15 cellular contexts compared by ENCODE assay signal in the genomic region with DNA sequence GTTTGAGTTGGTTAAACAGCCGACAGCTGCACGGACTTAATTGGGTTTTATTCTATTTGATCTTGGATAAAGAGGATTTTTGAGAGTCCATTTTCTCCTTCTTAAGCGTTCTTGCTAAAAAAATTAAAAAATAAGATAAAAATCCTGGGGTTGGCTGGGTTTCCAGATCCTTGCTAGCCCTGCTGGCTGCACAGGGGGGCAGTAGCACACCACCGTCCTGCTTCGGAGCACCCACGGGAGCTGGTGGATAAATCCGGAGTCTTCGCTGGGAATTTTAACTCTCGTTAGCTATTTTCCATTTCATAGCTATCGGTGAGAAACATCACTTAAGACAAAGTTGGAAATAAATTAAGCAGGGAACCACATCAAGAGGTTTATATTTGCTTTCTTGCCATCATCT.
DNase-seq lines count a peak whose midpoint lies in the region; ATAC-seq and TF ChIP-seq lines count a peak whose summit lies in the region.
"Had no signal": no experiment of that assay in that cellular context is flagged by ENCODE, and none has a peak within 500 bp of the region (broad histone marks: within the 10 kb centered on the region; RNA-seq: fewer than 3 reads in every experiment).

No MANE protein-coding gene starts in this region.

- ATAC-seq in body of pancreas (no peak), right lobe of liver (peak; percentile 61 to 72 (median 66))
- ATAC-seq: left ventricle myocardium superior had no signal

- intact Hi-C loops in body of pancreas (cut with DNase I) (no loop called here), right lobe of liver (cut with DNase I) (no loop called here), posterior vena cava (cut with DNase I) (no loop called here)

- no peaks in the 10 kb centered on the region for H3K4me1 ChIP-seq in body of pancreas
- no peaks in the 10 kb centered on the region for H3K4me1 ChIP-seq in right lobe of liver
- H3K4me1 ChIP-seq: esophagus squamous epithelium, pancreas, Peyer's patch had no signal

- POLR2A ChIA-PET in AG04449 (lab: Yijun Ruan, JAX): no interaction called here

- H3K27me3 ChIP-seq in body of pancreas (no peaks in the 10 kb centered on the region), right lobe of liver (no peaks in the 10 kb centered on the region)
- H3K27me3 ChIP-seq: pancreas, Peyer's patch had no signal

- no peak for DNase-seq in AG04449 (ENCODE audit: low read depth, low spot score)
- DNase-seq in HFF-Myc (ENCODE audit: extremely low read depth, low read depth): no peak
- no peak for DNase-seq in body of pancreas
- peak in 2 of 3 donors; percentile 34 to 53 for DNase-seq in right lobe of liver
- no peak for DNase-seq in posterior vena cava (ENCODE audit: low spot score)
- DNase-seq in NCI-H510A treated with DMSO at 0.1 percent for 48 hours (lab: John Stamatoyannopoulos, UW): no peak
- DNase-seq in NAMALWA (ENCODE audit: low spot score): no peak
- DNase-seq in NCI-H146 (lab: John Stamatoyannopoulos, UW): no peak
- DNase-seq: activated T-cell treated with anti-CD3 and anti-CD28 coated beads, Interleukin-2, amount 50 U/mL, for 1 hour; esophagus squamous epithelium; left ventricle myocardium superior; NCI-H1048; pancreas; Peyer's patch had no signal

- H3K9me3 ChIP-seq in body of pancreas (no peaks in the 10 kb centered on the region), right lobe of liver (no peaks in the 10 kb centered on the region)
- H3K9me3 ChIP-seq: esophagus squamous epithelium, pancreas, Peyer's patch had no signal

- CTCF ChIA-PET in AG04449 (lab: Yijun Ruan, JAX): interaction anchor here (0.7 to 1.2 kb wide), 4 partner anchors 9 to 275 kb away, joined by 3 to 8 read pairs (median 3); no protein-coding TSS in a partner anchor

- TF ChIP-seq CTCF in AG04449 (IDR thresholded peaks at IDR 0.05; ENCODE audit: insufficient read depth, low read length, missing control alignments): peak; percentile 63
- TF ChIP-seq CTCF in HFF-Myc (IDR thresholded peaks at IDR 0.05; ENCODE audit: low read depth, low read length, missing control alignments): peak; percentile 7
- TF ChIP-seq CTCF in body of pancreas (IDR thresholded peaks at IDR 0.05): peak in 4 of 7 experiments; percentile 21 to 37 (median 26)
- TF ChIP-seq CTCF in right lobe of liver (IDR thresholded peaks at IDR 0.05): peak; percentile 46 to 59 (median 53)

- no peak for TF ChIP-seq POLR2A in body of pancreas (IDR thresholded peaks at IDR 0.05)
- no peak for TF ChIP-seq POLR2A in right lobe of liver (IDR thresholded peaks at IDR 0.05)

- no peak overlapping the region for H3K27ac ChIP-seq in body of pancreas
- no peak overlapping the region for H3K27ac ChIP-seq in right lobe of liver
- H3K27ac ChIP-seq: esophagus squamous epithelium, HL-60, pancreas, Peyer's patch had no signal

- no peaks in the 10 kb centered on the region for H3K36me3 ChIP-seq in body of pancreas (replicated peaks in 1 of 2; ENCODE audit: insufficient read depth in 1 of 2, low read depth in 2 of 2)
- no peaks in the 10 kb centered on the region for H3K36me3 ChIP-seq in right lobe of liver
- H3K36me3 ChIP-seq: esophagus squamous epithelium, pancreas, Peyer's patch had no signal

- WGBS in body of pancreas, 2 donors: 39 to 41% methylated on average over 10 of the region's 10 CpGs
- 36% methylated on average over 9 of the region's 10 CpGs for WGBS in right lobe of liver (ENCODE audit: insufficient coverage, low coverage, low lambda C conversion rate, missing lambda C conversion rate)

- H3K4me3 ChIP-seq in AG04449 (ENCODE audit: low read depth, low read length): no peak overlapping the region
- H3K4me3 ChIP-seq in HFF-Myc (replicated peaks; ENCODE audit: low read depth, low read length): no peak overlapping the region
- no peak overlapping the region for H3K4me3 ChIP-seq in body of pancreas
- H3K4me3 ChIP-seq in right lobe of liver: no peak overlapping the region
- H3K4me3 ChIP-seq: esophagus squamous epithelium, pancreas, Peyer's patch had no signal

Comparison
In these comparisons a context has a peak if more than half of its experiments do, and no peak if none do; other contexts are left out.
1. DNase-seq: peak in right lobe of liver (2 of 3); none in AG04449 (single experiment), HFF-Myc (single experiment), body of pancreas (0 of 4), posterior vena cava (single experiment), NCI-H510A treated with DMSO at 0.1 percent for 48 hours (single experiment), NAMALWA (single experiment) and NCI-H146 (single experiment).
2. CTCF ChIP-seq: peak in every context shown above with its lines; median percentile 63 in AG04449; 53 in right lobe of liver; 26 in body of pancreas; 7 in HFF-Myc.